8 cellular contexts compared by ENCODE assay signal in the genomic region with DNA sequence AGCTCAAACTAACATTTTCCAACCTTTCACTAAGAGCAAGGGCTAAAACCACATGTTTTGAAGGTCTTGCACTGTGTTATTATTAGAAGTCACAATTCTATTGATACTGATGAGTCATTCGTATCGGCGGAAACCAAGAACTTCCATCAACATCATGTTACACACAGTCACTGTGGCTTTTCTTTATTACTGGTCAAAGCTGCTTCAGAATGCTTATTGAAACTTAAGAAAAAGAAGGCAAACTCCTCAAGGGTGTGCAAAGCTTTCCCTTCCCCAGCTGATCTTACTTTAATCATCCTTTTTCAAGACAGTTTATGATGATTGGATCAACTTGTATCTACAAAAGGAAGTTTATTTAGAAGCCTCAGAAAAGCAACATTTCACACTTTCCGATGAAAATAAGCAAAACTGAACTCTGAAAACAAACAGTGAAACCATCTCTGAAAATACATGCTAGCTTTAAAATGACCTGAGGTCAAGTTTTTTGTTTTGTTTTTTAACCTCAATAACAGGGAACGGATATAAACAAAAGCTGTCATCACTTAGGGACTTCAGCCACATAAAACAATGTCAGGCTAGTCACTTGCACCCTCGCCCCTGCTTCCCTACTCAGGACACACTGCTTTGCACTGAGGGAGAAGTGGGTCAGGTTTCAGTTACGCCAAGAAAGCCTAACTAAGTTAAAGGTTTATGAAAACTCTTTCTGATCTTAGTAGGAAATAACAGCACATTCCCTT. TPM values are rescaled to one million over a fixed set of nuclear protein-coding genes. Genes with fewer than 3 reads are reported as not detected.
A peak's percentile ranks its signal among the peaks of the same experiment; 100 is the strongest.
DNase-seq lines count a peak whose midpoint lies in the region; ATAC-seq, FAIRE-seq and TF ChIP-seq lines count a peak whose summit lies in the region.

No MANE protein-coding gene starts in this region.

- TF ChIP-seq POLR2A in GM12878 (IDR thresholded peaks at IDR 0.05; ENCODE audit: low read depth, low read length): no peak
- TF ChIP-seq POLR2A in prostate gland (IDR thresholded peaks at IDR 0.05): no peak

- peaks cover 4% of the 10 kb centered on the region for H3K27me3 Mint-ChIP-seq in GM23338 (ENCODE audit: insufficient read depth, low read depth, poor library complexity)

- H3K4me3 Mint-ChIP-seq in GM23338: no peak overlapping the region

- FAIRE-seq in GM18507 (lab: Jason Lieb, UNC) (peak; percentile 93), GM12878 (lab: Jason Lieb, UNC) (peak; percentile 98)

- under 1% methylated on average over 7 of the region's 7 CpGs for WGBS in GM12878 (ENCODE audit: insufficient coverage, insufficient replicate concordance, low lambda C conversion rate, missing lambda C conversion rate)
- WGBS in prostate gland: 57% methylated on average over 7 of the region's 7 CpGs

- SMC1A ChIA-PET in GM12878 (lab: Charles Lee; ENCODE audit: uncharacterized antibody, unreplicated experiment): interaction anchor here (0.7 to 6.1 kb wide), 9 partner anchors 11 to 344 kb away, joined by 3 to 38 read pairs (median 4); no protein-coding TSS in a partner anchor

- no peaks in the 10 kb centered on the region for H3F3A ChIP-seq in GM23338 (replicated peaks; ENCODE audit: low read depth)

- no peak for TF ChIP-seq RAD21 in GM12878 (IDR thresholded peaks at IDR 0.05; ENCODE audit: insufficient read depth, low read depth, low read length)

- peak overlapping the region; percentile 97 for H3K27ac Mint-ChIP-seq in GM23338

- RAD21 ChIA-PET in GM12878 (lab: Charles Lee; ENCODE audit: unreplicated experiment): interaction anchor here (0.7 to 1.9 kb wide), 8 partner anchors 11 to 194 kb away, joined by 3 to 13 read pairs (median 4); no protein-coding TSS in a partner anchor

- in situ Hi-C loops in GM12878 (cut with MboI): loop anchor here (5.0 to 10.0 kb wide), 3 partner anchors 178 to 450 kb away; no protein-coding TSS in a partner anchor

- no peak for TF ChIP-seq CTCF in GM23338 (conservative IDR thresholded peaks at IDR 0.05; ENCODE audit: low read depth in 2 of 2)
- no peak for TF ChIP-seq CTCF in GM12878 (IDR thresholded peaks at IDR 0.05 in 2 of 3, conservative IDR thresholded peaks at IDR 0.05 in 1 of 3; ENCODE audit: control insufficient read depth in 2 of 3, extremely low read depth in 1 of 3, insufficient read depth in 1 of 3, low read depth in 3 of 3, low read length in 3 of 3)
- no peak for TF ChIP-seq CTCF in left lung (IDR thresholded peaks at IDR 0.05)
- TF ChIP-seq CTCF in upper lobe of right lung (IDR thresholded peaks at IDR 0.05): no peak
- TF ChIP-seq CTCF in prostate gland (IDR thresholded peaks at IDR 0.05): no peak

- DNase-seq in GM18507 (ENCODE audit: extremely low spot score, insufficient read length, low read depth) (peak; percentile 23), GM23338 (ENCODE audit: low spot score) (no peak), LHCN-M2 (ENCODE audit: low read depth) (peak; percentile 39), GM12878 (ENCODE audit: low read depth, low spot score) (peak; percentile 76), left lung (no peak), upper lobe of right lung (no peak), occipital lobe (lab: John Stamatoyannopoulos, UW) (no peak), prostate gland (ENCODE audit: low spot score) (no peak)

- no peaks in the 10 kb centered on the region for H3K9me2 ChIP-seq in GM23338 (ENCODE audit: insufficient read depth)

- H3K4me1 ChIP-seq in GM23338 (ENCODE audit: insufficient read depth) (peaks cover 40% of the 10 kb centered on the region), GM12878 (ENCODE audit: control insufficient read depth, insufficient read depth, low read length) (peaks cover 24% of the 10 kb centered on the region), left lung (peaks cover 10 to 30% of the 10 kb centered on the region in 2 donors), upper lobe of right lung (peaks cover 27% of the 10 kb centered on the region), prostate gland (replicated peaks) (no peaks in the 10 kb centered on the region)

- H3K4me1 Mint-ChIP-seq in GM23338: peaks cover 48% of the 10 kb centered on the region

- H3K27me3 ChIP-seq in GM23338 (ENCODE audit: insufficient read depth) (no peaks in the 10 kb centered on the region), GM12878 (replicated peaks in 1 of 2; ENCODE audit: control insufficient read depth in 2 of 2, insufficient read depth in 2 of 2, low read length in 1 of 2) (no peaks in the 10 kb centered on the region; a peak in 1 of 4 replicates), left lung (peaks cover 0 to 23% of the 10 kb centered on the region in 2 donors), upper lobe of right lung (no peaks in the 10 kb centered on the region), prostate gland (replicated peaks; ENCODE audit: insufficient read depth) (no peaks in the 10 kb centered on the region)

- H3K79me2 ChIP-seq in GM23338 (replicated peaks; ENCODE audit: insufficient read depth) (no peaks in the 10 kb centered on the region), GM12878 (ENCODE audit: control insufficient read depth, insufficient read depth, low read length) (no peaks in the 10 kb centered on the region)

- no TSS peak for BruUV-seq in GM12878 (replicated peaks; lab: Mats Ljungman, UMichigan)

- TF ChIP-seq EP300 in GM12878 (IDR thresholded peaks at IDR 0.05; ENCODE audit: borderline replicate concordance in 1 of 2, control insufficient read depth in 1 of 2, low read depth in 2 of 2, low read length in 2 of 2): peak; percentile 79 to 88; a peak in 3 of 4 replicates

- H3K36me3 ChIP-seq in GM23338 (ENCODE audit: insufficient read depth): no peaks in the 10 kb centered on the region
- no peaks in the 10 kb centered on the region for H3K36me3 ChIP-seq in GM12878 (ENCODE audit: control insufficient read depth in 2 of 2, insufficient read depth in 2 of 2, low read length in 1 of 2)
- H3K36me3 ChIP-seq in left lung: no peaks in the 10 kb centered on the region
- H3K36me3 ChIP-seq in upper lobe of right lung: no peaks in the 10 kb centered on the region
- no peaks in the 10 kb centered on the region for H3K36me3 ChIP-seq in prostate gland

- H3K36me3 Mint-ChIP-seq in GM23338 (ENCODE audit: low read depth): no peaks in the 10 kb centered on the region; the same call in 2 of the 3 replicates

- H3K27ac ChIP-seq in GM23338 (ENCODE audit: low read depth) (peak overlapping the region; percentile 46), GM12878 (ENCODE audit: control insufficient read depth, insufficient read depth) (peak overlapping the region; percentile 68), left lung (peak overlapping the region; percentile 34 to 81), upper lobe of right lung (no peak overlapping the region), prostate gland (peak overlapping the region in 1 of 2 donors; percentile 16)

- POLR2A ChIA-PET in GM12878 (lab: Charles Lee): interaction anchor here (0.5 to 0.6 kb wide), 2 partner anchors 98 to 1634 kb away, joined by 3 read pairs; no protein-coding TSS in a partner anchor

- no peaks in the 10 kb centered on the region for H3K9me3 Mint-ChIP-seq in GM23338

- peak overlapping the region; percentile 14; the same call in 1 of the 2 replicates for H3K4me2 ChIP-seq in GM23338
- peak overlapping the region; percentile 98 for H3K4me2 ChIP-seq in GM12878 (ENCODE audit: control insufficient read depth, insufficient read depth)

- H3K4me3 ChIP-seq in GM23338 (no peak overlapping the region), GM12878 (peak overlapping the region; percentile 19; the same call in 1 of the 2 replicates), left lung (peak overlapping the region in 1 of 2 donors; percentile 19), upper lobe of right lung (peak overlapping the region; percentile 28), prostate gland (no peak overlapping the region)

- intact Hi-C loops in GM12878 (cut with micrococcal nuclease; ENCODE audit: unreplicated experiment): loop anchor here (2.0 to 5.0 kb wide), 4 partner anchors 84 to 188 kb away; no protein-coding TSS in a partner anchor
- intact Hi-C loops in left lung (cut with DNase I): loop anchor here in 1 of 2 donors (10.0 kb wide), 1 partner anchor 50 kb away; no protein-coding TSS in a partner anchor
- intact Hi-C loops in upper lobe of right lung (cut with DNase I): no loop called here
- intact Hi-C loops in prostate gland (cut with DNase I): no loop called here

- CTCF ChIA-PET in GM12878 (lab: Yijun Ruan, JAX): interaction anchor here (0.6 to 7.5 kb wide), 7 partner anchors 11 to 194 kb away, joined by 3 to 64 read pairs (median 7); no protein-coding TSS in a partner anchor

- H3K9me3 ChIP-seq in GM12878 (replicated peaks; ENCODE audit: control insufficient read depth, insufficient read depth, low read length) (peaks cover 17% of the 10 kb centered on the region), left lung (peaks cover 0 to 5% of the 10 kb centered on the region in 2 donors), upper lobe of right lung (no peaks in the 10 kb centered on the region), prostate gland (no peaks in the 10 kb centered on the region)

- H4K20me1 ChIP-seq in GM23338 (replicated peaks; ENCODE audit: insufficient read depth) (no peaks in the 10 kb centered on the region), GM12878 (ENCODE audit: control insufficient read depth, insufficient read depth) (no peaks in the 10 kb centered on the region)

- H3K9ac ChIP-seq in GM12878 (ENCODE audit: control insufficient read depth, insufficient read depth, low read length): no peak overlapping the region

- ATAC-seq in GM23338 (peak; percentile 16), GM12878 (peak; percentile 85), left lung (peak; percentile 28), upper lobe of right lung (no peak)

- H2AFZ ChIP-seq in GM23338 (no peak overlapping the region), GM12878 (ENCODE audit: control insufficient read depth, low read depth, low read length) (no peak overlapping the region)

RNA-seq across cellular contexts. Expression of a gene that starts 11.7 kb away (rescaled TPM):
- 3.3 and 5.7 TPM in 2 replicates for total RNA-seq in GM23338 (2014; rRNA removed; shearing (Covaris generic))
- 1.3 and 1.6 TPM in 2 replicates for polyA plus RNA-seq in GM23338 (2016; fragmentation: Nextera tagmentation; extraction: Ambion mirVana)
- 0.06 TPM in 1 of 2 replicates, not detected in the other for total RNA-seq in LHCN-M2 (2014; rRNA removed)
- 0.11 TPM for polyA plus RNA-seq in LHCN-M2 (2012)
- total RNA-seq in GM12878 (2013; cell fraction: nucleolus; rRNA removed): 0.31 and 0.86 TPM in 2 replicates
- total RNA-seq in GM12878 (2014; rRNA removed): 0.06 TPM in 1 of 2 replicates, not detected in the other
- total RNA-seq in GM12878 (2014; rRNA removed; fragmentation: Illumina TruSeq; extraction: Trizol): 0.04 and 0.18 TPM in 2 replicates
- total RNA-seq in GM12878 (2021): 0.16 and 0.28 TPM in 2 replicates
- 0.13 TPM for polyA plus RNA-seq in GM12878 (2011; ENCODE audit: low read depth)
- 0.01 and 0.03 TPM in 2 replicates for polyA plus RNA-seq in GM12878 (2011; rRNA removed)
- 0.03 TPM in 2 replicates for polyA plus RNA-seq in GM12878 (2011; cell fraction: cytosol; rRNA removed)
- polyA plus RNA-seq in GM12878 (2011; cell fraction: nucleus; rRNA removed): 0.03 and 0.06 TPM in 2 replicates
- polyA plus RNA-seq in GM12878 (2012): 0.06 and 0.20 TPM in 2 replicates
- 0.04 and 0.08 TPM in 2 replicates for polyA plus RNA-seq in GM12878 (2014; fragmentation: Illumina TruSeq; extraction: Trizol)
- under 1 TPM in 1 of 2 experiments, not detected in 1; 0.10 TPM for polyA plus RNA-seq in GM12878 (2014; fragmentation: Nextera tagmentation; extraction: Ambion mirVana)
- polyA plus RNA-seq in GM12878 (2014; rRNA removed): 0.03 TPM in 2 replicates
- polyA plus RNA-seq in GM12878 (2016; fragmentation: Nextera tagmentation; extraction: Ambion mirVana): not detected
- under 0.01 and 0.10 TPM in 2 replicates for polyA minus RNA-seq in GM12878 (2011; rRNA and poly(A)+ RNA removed)
- not detected in 2 replicates for polyA minus RNA-seq in GM12878 (2011; cell fraction: cytosol; rRNA and poly(A)+ RNA removed)
- 0.12 and 0.38 TPM in 2 replicates for polyA minus RNA-seq in GM12878 (2011; cell fraction: nucleus; rRNA and poly(A)+ RNA removed)
- 1 to 10 TPM; 3.8 to 5.6 TPM for total RNA-seq in left lung
- 4.9 TPM for total RNA-seq in upper lobe of right lung
- total RNA-seq in occipital lobe: 65.4 TPM
- total RNA-seq in prostate gland: 1 to 10 TPM; 5.2 to 5.7 TPM

Comparison
In these comparisons a context has a peak if more than half of its experiments do, and no peak if none do; other contexts are left out.
1. DNase-seq: peak in GM18507 (single experiment), LHCN-M2 (single experiment) and GM12878 (single experiment); none in GM23338 (single experiment), left lung (0 of 2), upper lobe of right lung (single experiment), occipital lobe (single experiment) and prostate gland (single experiment).
2. H3K4me3 ChIP-seq: peak in GM12878 (single experiment) and upper lobe of right lung (single experiment); none in GM23338 (single experiment) and prostate gland (0 of 2).